In genomic region chr4:37826282-37827029, GRCh38 we compare ENCODE assay signal across 1 cellular context.
A peak's percentile ranks its signal among the peaks of the same experiment; 100 is the strongest.
TF ChIP-seq lines count a peak whose summit lies in the region.

Gene PGM2, plus strand, starts transcription at chr4:37826686. Its CDS starts 47 bp downstream, at chr4:37826733.

TF ChIP-seq in K562, 482 proteins besides CTCF, POLR2A, EP300 and RAD21 (continued from another document and continues in another):
- TF ChIP-seq FOXM1 (IDR thresholded peaks at IDR 0.05; ENCODE audit: low read depth) (no peak), FOXM1 (CRISPR knock-in tag; IDR thresholded peaks at IDR 0.05; ENCODE audit: low read depth) (no peak), TEAD1 (CRISPR knock-in tag; IDR thresholded peaks at IDR 0.05) (no peak), GATAD2B (IDR thresholded peaks at IDR 0.05; ENCODE audit: borderline replicate concordance) (no peak), CLOCK (CRISPR knock-in tag; IDR thresholded peaks at IDR 0.05; ENCODE audit: borderline replicate concordance) (no peak), ETV5 (CRISPR knock-in tag; IDR thresholded peaks at IDR 0.05; ENCODE audit: low read depth) (peak; percentile 59; the same call in 1 of the 2 replicates), THRAP3 (IDR thresholded peaks at IDR 0.05; ENCODE audit: borderline replicate concordance) (no peak), ZNF277 (CRISPR knock-in tag; IDR thresholded peaks at IDR 0.05; ENCODE audit: borderline replicate concordance) (no peak), ZNF431 (CRISPR knock-in tag; IDR thresholded peaks at IDR 0.05) (peak; percentile 67), E2F4 (CRISPR knock-in tag; IDR thresholded peaks at IDR 0.05; ENCODE audit: low read depth) (no peak), DNMT1 (IDR thresholded peaks at IDR 0.05) (no peak), MECOM (CRISPR knock-in tag; IDR thresholded peaks at IDR 0.05) (no peak), ZNF780A (CRISPR knock-in tag; IDR thresholded peaks at IDR 0.05) (no peak), LARP7 (IDR thresholded peaks at IDR 0.05) (no peak), MGA (IDR thresholded peaks at IDR 0.05) (peak; percentile 62), KDM4B (IDR thresholded peaks at IDR 0.05; ENCODE audit: borderline replicate concordance in 2 of 2, low read depth in 1 of 2) (0 out of 4 replicates have a peak, but pooled peaks of 1 of the 2 experiments have one; percentile 43), POU5F1 (IDR thresholded peaks at IDR 0.05; ENCODE audit: borderline replicate concordance, low read depth, low read length, partially characterized antibody) (no peak), ZHX1 (conservative IDR thresholded peaks at IDR 0.05; ENCODE audit: low read length) (no peak), PCBP1 (IDR thresholded peaks at IDR 0.05; ENCODE audit: low read depth, low read length, poor library complexity, severe bottlenecking) (peak; percentile 47), EZH2 (IDR thresholded peaks at IDR 0.05; ENCODE audit: borderline replicate concordance, low read depth, low read length) (no peak), ZC3H8 (IDR thresholded peaks at IDR 0.05) (no peak), ZKSCAN1 (IDR thresholded peaks at IDR 0.05; ENCODE audit: low read depth, low read length) (no peak), ZFX (CRISPR knock-in tag; IDR thresholded peaks at IDR 0.05) (peak; percentile 85), SIN3A (IDR thresholded peaks at IDR 0.05; ENCODE audit: borderline replicate concordance in 2 of 2, control insufficient read depth in 1 of 2, low read depth in 2 of 2, low read length in 2 of 2) (peak in 1 of 2 experiments; percentile 61; a peak in 1 of 4 replicates), GTF2B (IDR thresholded peaks at IDR 0.05; ENCODE audit: extremely low read depth, insufficient read length) (no peak), MITF (IDR thresholded peaks at IDR 0.05) (peak; percentile 19; the same call in 1 of the 2 replicates), ZNF589 (CRISPR knock-in tag; IDR thresholded peaks at IDR 0.05; ENCODE audit: low read depth) (no peak), RBBP5 (IDR thresholded peaks at IDR 0.05; ENCODE audit: borderline replicate concordance, insufficient read depth, low read length, poor library complexity, severe bottlenecking) (peak; percentile 49), POLR2H (tag; IDR thresholded peaks at IDR 0.05; ENCODE audit: low read depth) (peak; percentile 58), MED1 (CRISPR knock-in tag; IDR thresholded peaks at IDR 0.05; ENCODE audit: borderline replicate concordance) (no peak), ZNF408 (CRISPR knock-in tag; IDR thresholded peaks at IDR 0.05; ENCODE audit: low read depth) (no peak), TEAD4 (IDR thresholded peaks at IDR 0.05; ENCODE audit: low read length) (no peak), TEAD4 (CRISPR knock-in tag; IDR thresholded peaks at IDR 0.05; ENCODE audit: borderline replicate concordance) (no peak), SMARCA5 (IDR thresholded peaks at IDR 0.05) (no peak), STAT5B (CRISPR knock-in tag; IDR thresholded peaks at IDR 0.05) (no peak), DPF2 (IDR thresholded peaks at IDR 0.05) (peak; percentile 42), ZNF644 (tag; IDR thresholded peaks at IDR 0.05; ENCODE audit: low read depth) (no peak), HDGF (IDR thresholded peaks at IDR 0.05) (no peak)
